12 cellular contexts compared by ENCODE assay signal in genomic region chr1:180623579-180624347, GRCh38. TPM values are rescaled to one million over a fixed set of nuclear protein-coding genes. Genes with fewer than 3 reads are reported as not detected.
DNase-seq lines count a peak whose midpoint lies in the region; ATAC-seq and TF ChIP-seq lines count a peak whose summit lies in the region.
"Had no signal": no experiment of that assay in that cellular context is flagged by ENCODE, and none has a peak within 500 bp of the region (broad histone marks: within the 10 kb centered on the region; RNA-seq: fewer than 3 reads in every experiment).

No MANE protein-coding gene starts in this region.

- DNase-seq in Caco-2: peak in 1 of 2 experiments; percentile 26
- peak; percentile 58 for DNase-seq in IMR-90
- peak; percentile 25 for DNase-seq in cerebellar cortex (ENCODE audit: low spot score)
- DNase-seq in lung microvascular endothelial cell (ENCODE audit: low read depth in 2 of 2): peak; percentile 14 to 40
- DNase-seq in left lung: no peak
- no peak for DNase-seq in effector CD8-positive, alpha-beta T cell (lab: John Stamatoyannopoulos, UW)
- no peak for DNase-seq in stimulated activated naive CD4-positive, alpha-beta T cell treated with Interleukin-2 at 50 U/mL for 16 hours (lab: John Stamatoyannopoulos, UW)
- DNase-seq: activated CD4-positive, alpha-beta T cell treated with anti-CD3 and anti-CD28 coated beads for 1 hour; activated naive CD4-positive, alpha-beta T cell treated with anti-CD3 and anti-CD28 coated beads for 36 hours; stimulated activated naive B cell treated with anti-CD40 and anti-IgM and Interleukin-4, amounts not matched to agents 10 μg/mL and 1 μg/mL and 100 μg/mL, for 72 hours had no signal

- no peak overlapping the region for H3K27ac Mint-ChIP-seq in Caco-2 (ENCODE audit: unreplicated experiment)
- H3K27ac Mint-ChIP-seq: activated naive CD4-positive, alpha-beta T cell treated with anti-CD3 and anti-CD28 coated beads for 36 hours; stimulated activated naive B cell treated with anti-CD40 and anti-IgM and Interleukin-4, amounts not matched to agents 10 μg/mL and 1 μg/mL and 100 μg/mL, for 72 hours had no signal

- H2BK15ac ChIP-seq in IMR-90 (ENCODE audit: low read depth, low read length): no peak overlapping the region

- TF ChIP-seq CTCF in Caco-2 (IDR thresholded peaks at IDR 0.05; ENCODE audit: insufficient read depth in 1 of 2, low read depth in 1 of 2, low read length in 1 of 2, severe bottlenecking in 1 of 2, unreplicated experiment in 1 of 2): peak; percentile 22 to 28
- peak; percentile 51 for TF ChIP-seq CTCF in IMR-90 (conservative IDR thresholded peaks at IDR 0.05; ENCODE audit: low read depth, low read length)
- peak in 1 of 2 donors; percentile 10 for TF ChIP-seq CTCF in left lung (IDR thresholded peaks at IDR 0.05)

- POLR2A ChIA-PET in Caco-2 (lab: Charles Lee) (no interaction called here), IMR-90 (lab: Charles Lee; ENCODE audit: unreplicated experiment) (no interaction called here)

- no peaks in the 10 kb centered on the region for H3K9me3 Mint-ChIP-seq in Caco-2 (ENCODE audit: unreplicated experiment)
- H3K9me3 Mint-ChIP-seq: activated naive CD4-positive, alpha-beta T cell treated with anti-CD3 and anti-CD28 coated beads for 36 hours; stimulated activated naive B cell treated with anti-CD40 and anti-IgM and Interleukin-4, amounts not matched to agents 10 μg/mL and 1 μg/mL and 100 μg/mL, for 72 hours had no signal

- H3K36me3 ChIP-seq in Caco-2 (ENCODE audit: control insufficient read depth, insufficient read depth, low read length) (no peaks in the 10 kb centered on the region), IMR-90 (ENCODE audit: control insufficient read depth, insufficient read depth, low read length) (no peaks in the 10 kb centered on the region), left lung (no peaks in the 10 kb centered on the region)

- H3K4me1 Mint-ChIP-seq in Caco-2 (ENCODE audit: low read depth, unreplicated experiment): no peaks in the 10 kb centered on the region
- H3K4me1 Mint-ChIP-seq: stimulated activated naive B cell treated with anti-CD40 and anti-IgM and Interleukin-4, amounts not matched to agents 10 μg/mL and 1 μg/mL and 100 μg/mL, for 72 hours had no signal

- no peaks in the 10 kb centered on the region for H3K79me1 ChIP-seq in IMR-90 (ENCODE audit: low read depth in 1 of 2, low read length in 2 of 2)

- H2BK5ac ChIP-seq in IMR-90 (ENCODE audit: low read depth, low read length, poor library complexity, severe bottlenecking): no peak overlapping the region

- intact Hi-C loops in Caco-2 (cut with micrococcal nuclease; ENCODE audit: unreplicated experiment): no loop called here
- intact Hi-C loops in IMR-90 (cut with micrococcal nuclease): no loop called here
- intact Hi-C loops in left lung (cut with DNase I): no loop called here

- H3K9ac ChIP-seq in IMR-90 (ENCODE audit: low read depth, low read length): no peak overlapping the region

- H3K9me3 ChIP-seq in Caco-2: no peaks in the 10 kb centered on the region
- H3K9me3 ChIP-seq in IMR-90 (ENCODE audit: control insufficient read depth, insufficient read depth, low read length): no peaks in the 10 kb centered on the region
- no peaks in the 10 kb centered on the region for H3K9me3 ChIP-seq in left lung

- no peaks in the 10 kb centered on the region for H3K4me1 ChIP-seq in Caco-2
- H3K4me1 ChIP-seq in IMR-90 (ENCODE audit: control insufficient read depth, insufficient read depth, low read length): peaks cover 2% of the 10 kb centered on the region; the same call in 1 of the 2 replicates
- no peaks in the 10 kb centered on the region for H3K4me1 ChIP-seq in left lung

- no peak overlapping the region for H2AK9ac ChIP-seq in IMR-90 (replicated peaks; ENCODE audit: low read depth, low read length, poor library complexity)

- H3K27ac ChIP-seq in IMR-90 (ENCODE audit: insufficient read depth, low read length) (no peak overlapping the region), left lung (no peak overlapping the region)
- H3K27ac ChIP-seq: epithelial cell of prostate had no signal

- no peak overlapping the region for H2AFZ ChIP-seq in IMR-90 (replicated peaks; ENCODE audit: low read length, poor library complexity)

- H2AK5ac ChIP-seq in IMR-90 (ENCODE audit: low read depth, low read length): no peak overlapping the region; the same call in 1 of the 2 replicates

- H2BK20ac ChIP-seq in IMR-90 (ENCODE audit: low read depth, low read length): no peak overlapping the region

- H4K5ac ChIP-seq in IMR-90 (ENCODE audit: low read depth, low read length): no peak overlapping the region

- H3K9me1 ChIP-seq in IMR-90 (ENCODE audit: insufficient read depth, low read length): no peaks in the 10 kb centered on the region

- no peak overlapping the region for H4K91ac ChIP-seq in IMR-90 (ENCODE audit: insufficient read depth, low read depth, low read length)

- no peaks in the 10 kb centered on the region for H4K20me1 ChIP-seq in IMR-90 (ENCODE audit: insufficient read depth, low read length)

- CTCF ChIA-PET in Caco-2 (lab: Charles Lee): no interaction called here
- CTCF ChIA-PET in IMR-90 (lab: Yijun Ruan, JAX): no interaction called here

- H3K27me3 Mint-ChIP-seq in Caco-2 (ENCODE audit: insufficient read depth, unreplicated experiment): no peaks in the 10 kb centered on the region

- no peak overlapping the region for H3K4me3 ChIP-seq in Caco-2 (ENCODE audit: low read depth, low read length)
- no peak overlapping the region for H3K4me3 ChIP-seq in IMR-90 (ENCODE audit: insufficient read depth, low read depth, low read length)
- H3K4me3 ChIP-seq in left lung: no peak overlapping the region

- H3K14ac ChIP-seq in IMR-90 (replicated peaks; ENCODE audit: low read depth, low read length): no peak overlapping the region

- H3K18ac ChIP-seq in IMR-90 (ENCODE audit: low read depth, low read length): no peak overlapping the region; the same call in 1 of the 2 replicates

- BruUV-seq in Caco-2 (replicated peaks; lab: Mats Ljungman, UMichigan) (no TSS peak), IMR-90 (replicated peaks; lab: Mats Ljungman, UMichigan) (no TSS peak)

- H2BK120ac ChIP-seq in IMR-90 (ENCODE audit: low read depth, low read length): no peak overlapping the region

- no peak overlapping the region for H3K23ac ChIP-seq in IMR-90 (ENCODE audit: low read depth, low read length)

- H3K36me3 Mint-ChIP-seq in Caco-2 (ENCODE audit: insufficient read depth, unreplicated experiment): no peaks in the 10 kb centered on the region
- H3K36me3 Mint-ChIP-seq: stimulated activated naive B cell treated with anti-CD40 and anti-IgM and Interleukin-4, amounts not matched to agents 10 μg/mL and 1 μg/mL and 100 μg/mL, for 72 hours had no signal

- no peak overlapping the region for H3K56ac ChIP-seq in IMR-90 (ENCODE audit: extremely low read depth, insufficient read depth, low read length)

- no peak overlapping the region for H3K4me3 Mint-ChIP-seq in Caco-2 (ENCODE audit: unreplicated experiment)
- H3K4me3 Mint-ChIP-seq: activated naive CD4-positive, alpha-beta T cell treated with anti-CD3 and anti-CD28 coated beads for 36 hours; stimulated activated naive B cell treated with anti-CD40 and anti-IgM and Interleukin-4, amounts not matched to agents 10 μg/mL and 1 μg/mL and 100 μg/mL, for 72 hours had no signal

- H3K4ac ChIP-seq in IMR-90 (ENCODE audit: low read depth, low read length): no peak overlapping the region

- in situ Hi-C loops in IMR-90 (cut with MboI; ENCODE audit: low sequenced_read_pairs): loop anchor here (10.0 kb wide), 1 partner anchor 231 kb away; no protein-coding TSS in a partner anchor

- dilution Hi-C loops in IMR-90 (cut with HindIII; ENCODE audit: low sequenced_read_pairs, unreplicated experiment): no loop called here

- peak; percentile 53 for TF ChIP-seq RAD21 in IMR-90 (IDR thresholded peaks at IDR 0.05; ENCODE audit: low read length)

- 100% methylated on average over 2 of the region's 3 CpGs; no CpG with 5 or more reads in 1 of the 2 experiments for WGBS in IMR-90 (ENCODE audit: extremely low coverage in 2 of 2, insufficient read length in 1 of 2), 2 experiments

- no peak overlapping the region for H3K4me2 ChIP-seq in IMR-90 (ENCODE audit: low read depth, low read length)

- H4K8ac ChIP-seq in IMR-90 (ENCODE audit: low read depth in 2 of 2, low read length in 2 of 2): no peak overlapping the region

- TF ChIP-seq POLR2A in IMR-90 (IDR thresholded peaks at IDR 0.05; ENCODE audit: low read depth, low read length): no peak

- ATAC-seq in IMR-90 (ENCODE audit: low read depth) (peak; percentile 69; the same call in 1 of the 2 replicates), GM19035 (IDR thresholded peaks at IDR 0.05; ENCODE audit: unreplicated experiment) (no peak), left lung (no peak)

- H3K27me3 ChIP-seq in Caco-2 (replicated peaks; ENCODE audit: control insufficient read depth, insufficient read depth, low read length) (no peaks in the 10 kb centered on the region), IMR-90 (ENCODE audit: control insufficient read depth, insufficient read depth, low read length) (no peaks in the 10 kb centered on the region), left lung (no peaks in the 10 kb centered on the region)

TF ChIP-seq in IMR-90, 13 proteins besides CTCF, POLR2A, EP300 and RAD21:
- TF ChIP-seq RCOR1 (IDR thresholded peaks at IDR 0.05; ENCODE audit: insufficient replicate concordance, low read length) (no peak), SMC3 (IDR thresholded peaks at IDR 0.05; ENCODE audit: low read depth, low read length) (peak; percentile 47)
TF ChIP-seq in IMR-90: peak in this region for 1.

RNA-seq across cellular contexts. Expression of gene XPR1, which starts 8.1 kb away (rescaled TPM):
- total RNA-seq in Caco-2 (2022) (34.4 and 37.1 TPM in 2 replicates), IMR-90 (2012; rRNA removed) (25.1 and 25.3 TPM in 2 replicates), lung microvascular endothelial cell (21.8 and 25.9 TPM in 2 replicates), left lung (10 to 100 TPM; 33.3 to 34.2 TPM)
- polyA plus RNA-seq in IMR-90 (2012; rRNA removed): 10.8 and 11.8 TPM in 2 replicates
- 2.6 and 4.2 TPM in 2 replicates for polyA plus RNA-seq in IMR-90 (2012; cell fraction: cytosol; rRNA removed)
- polyA plus RNA-seq in IMR-90 (2012; cell fraction: nucleus; rRNA removed; ENCODE audit: low replicate concordance): 0.82 and 6.8 TPM in 2 replicates

Comparison
In these comparisons a context has a peak if more than half of its experiments do, and no peak if none do; other contexts are left out.
1. DNase-seq: peak in IMR-90 (single experiment), cerebellar cortex (single experiment) and lung microvascular endothelial cell (2 of 2); none in left lung (0 of 2), effector CD8-positive, alpha-beta T cell (single experiment) and stimulated activated naive CD4-positive, alpha-beta T cell treated with Interleukin-2 at 50 U/mL for 16 hours (single experiment).